17 cellular contexts compared by ENCODE assay signal in genomic region chr13:112783946-112784500, GRCh38.
DNase-seq lines count a peak whose midpoint lies in the region; ATAC-seq and TF ChIP-seq lines count a peak whose summit lies in the region.
"Had no signal": no experiment of that assay in that cellular context is flagged by ENCODE, and none has a peak within 500 bp of the region (broad histone marks: within the 10 kb centered on the region; RNA-seq: fewer than 3 reads in every experiment).

No MANE protein-coding gene starts in this region.

- intact Hi-C loops in cardiac septum (cut with DNase I) (loop anchor here (5.0 kb wide), 1 partner anchor 37 kb away; no protein-coding TSS in a partner anchor), vagina (cut with DNase I) (no loop called here)

- H3K9me3 ChIP-seq in right atrium auricular region (no peaks in the 10 kb centered on the region), gastroesophageal sphincter (no peaks in the 10 kb centered on the region), neural progenitor cell (ENCODE audit: low read depth) (no peaks in the 10 kb centered on the region), vagina (no peaks in the 10 kb centered on the region)
- H3K9me3 ChIP-seq: Peyer's patch, right lobe of liver had no signal

- TF ChIP-seq EP300 in gastroesophageal sphincter (IDR thresholded peaks at IDR 0.05), result no peak

- H3K27me3 Mint-ChIP-seq in neural progenitor cell (ENCODE audit: insufficient read depth, low read depth), result peaks cover 2% of the 10 kb centered on the region
- H3K27me3 Mint-ChIP-seq: natural killer cell treated with Interleukin-12 subunit alpha and Interleukin-12 subunit beta and Interleukin-15 and Interleukin-18, amount 100 ng/mL, for 72 hours had no signal

- no peak for TF ChIP-seq CTCF in right atrium auricular region (IDR thresholded peaks at IDR 0.05)
- no peak for TF ChIP-seq CTCF in gastroesophageal sphincter (IDR thresholded peaks at IDR 0.05)
- no peak for TF ChIP-seq CTCF in neural progenitor cell (IDR thresholded peaks at IDR 0.05)
- no peak for TF ChIP-seq CTCF in vagina (IDR thresholded peaks at IDR 0.05)

- H3K36me3 ChIP-seq in right atrium auricular region (no peaks in the 10 kb centered on the region), gastroesophageal sphincter (peaks cover 0 to 38% of the 10 kb centered on the region in 2 donors), neural progenitor cell (no peaks in the 10 kb centered on the region), vagina (no peaks in the 10 kb centered on the region)
- H3K36me3 ChIP-seq: right lobe of liver had no signal

- peaks cover 27% of the 10 kb centered on the region for H3F3A ChIP-seq in neural progenitor cell (ENCODE audit: low read depth)

- peaks cover 21% of the 10 kb centered on the region for H3K79me2 ChIP-seq in neural progenitor cell (ENCODE audit: low read depth)

- H3K27ac ChIP-seq in right atrium auricular region (peak overlapping the region in 1 of 2 donors; percentile 57), gastroesophageal sphincter (peak overlapping the region in 3 of 4 donors; percentile 61 to 71 (median 64)), neural progenitor cell (no peak overlapping the region), vagina (peak overlapping the region; percentile 49)
- H3K27ac ChIP-seq: right lobe of liver, VCaP had no signal

- no peak overlapping the region for H3K9ac ChIP-seq in neural progenitor cell

- H3K4me1 Mint-ChIP-seq in neural progenitor cell, result peaks cover 43% of the 10 kb centered on the region

- peaks cover 8% of the 10 kb centered on the region for H3K9me3 Mint-ChIP-seq in neural progenitor cell
- H3K9me3 Mint-ChIP-seq: natural killer cell treated with Interleukin-12 subunit alpha and Interleukin-12 subunit beta and Interleukin-15 and Interleukin-18, amount 100 ng/mL, for 72 hours had no signal

- peaks cover 20% of the 10 kb centered on the region for H3K36me3 Mint-ChIP-seq in neural progenitor cell
- H3K36me3 Mint-ChIP-seq: natural killer cell treated with Interleukin-12 subunit alpha and Interleukin-12 subunit beta and Interleukin-15 and Interleukin-18, amount 100 ng/mL, for 72 hours had no signal

- no peak overlapping the region for H3K4me3 ChIP-seq in right atrium auricular region
- H3K4me3 ChIP-seq in gastroesophageal sphincter, result no peak overlapping the region
- H3K4me3 ChIP-seq in neural progenitor cell, result no peak overlapping the region
- no peak overlapping the region for H3K4me3 ChIP-seq in vagina
- H3K4me3 ChIP-seq: Peyer's patch, right lobe of liver had no signal

- TF ChIP-seq POLR2A in gastroesophageal sphincter (IDR thresholded peaks at IDR 0.05) (no peak), vagina (IDR thresholded peaks at IDR 0.05) (no peak)

- peak; percentile 28 for DNase-seq in right atrium auricular region (ENCODE audit: low spot score)
- DNase-seq in cardiac septum (ENCODE audit: low spot score), result no peak
- DNase-seq in neural progenitor cell (ENCODE audit: low spot score), result no peak
- DNase-seq in vagina (ENCODE audit: extremely low spot score in 2 of 2), result peak in 1 of 2 donors; percentile 55
- no peak for DNase-seq in occipital lobe (lab: John Stamatoyannopoulos, UW)
- DNase-seq: cerebellar nuclear complex; left colon; NCI-H82; right lobe of liver; stimulated activated CD4-positive, alpha-beta T cell treated with anti-CD3 and anti-CD28 coated beads, Interleukin-2, amount 100 ng/mL, for 24 hours had no signal

- WGBS in gastroesophageal sphincter (ENCODE audit: low coverage in 1 of 2), 2 donors, result 90% methylated on average over 7 of the region's 12 CpGs; no CpG with 5 or more reads in 1 of the 2 donors

- peak overlapping the region; percentile 80 for H3K27ac Mint-ChIP-seq in neural progenitor cell
- H3K27ac Mint-ChIP-seq: natural killer cell treated with Interleukin-12 subunit alpha and Interleukin-12 subunit beta and Interleukin-15 and Interleukin-18, amount 100 ng/mL, for 72 hours had no signal

- H4K20me1 ChIP-seq in neural progenitor cell (ENCODE audit: low read depth), result peaks cover 16% of the 10 kb centered on the region

- no peaks in the 10 kb centered on the region for H3K27me3 ChIP-seq in right atrium auricular region
- no peaks in the 10 kb centered on the region for H3K27me3 ChIP-seq in gastroesophageal sphincter
- no peaks in the 10 kb centered on the region for H3K27me3 ChIP-seq in neural progenitor cell
- H3K27me3 ChIP-seq in vagina, result no peaks in the 10 kb centered on the region
- H3K27me3 ChIP-seq: Peyer's patch, right lobe of liver had no signal

- H3K4me1 ChIP-seq in right atrium auricular region, result peaks cover 0 to 24% of the 10 kb centered on the region in 2 donors
- peaks cover 0 to 36% (median 14%) of the 10 kb centered on the region in 3 donors for H3K4me1 ChIP-seq in gastroesophageal sphincter
- H3K4me1 ChIP-seq in neural progenitor cell, result peaks cover 19% of the 10 kb centered on the region
- H3K4me1 ChIP-seq in vagina, result peaks cover 31% of the 10 kb centered on the region
- H3K4me1 ChIP-seq: Peyer's patch, right lobe of liver had no signal

- H3K4me3 Mint-ChIP-seq in neural progenitor cell, result no peak overlapping the region
- H3K4me3 Mint-ChIP-seq: natural killer cell treated with Interleukin-12 subunit alpha and Interleukin-12 subunit beta and Interleukin-15 and Interleukin-18, amount 100 ng/mL, for 72 hours had no signal

- no peak overlapping the region for H2AFZ ChIP-seq in neural progenitor cell (replicated peaks)

- ATAC-seq in gastroesophageal sphincter (no peak), GM21526 (IDR thresholded peaks at IDR 0.05; ENCODE audit: low FRiP score, unreplicated experiment) (no peak), HG02763 (IDR thresholded peaks at IDR 0.05; ENCODE audit: unreplicated experiment) (no peak)
- ATAC-seq: HCT116, left colon had no signal

- no peak overlapping the region for H3K4me2 ChIP-seq in neural progenitor cell
